In genomic region chr3:119323401-119324107, GRCh38 we compare ENCODE assay signal across 7 cellular contexts. TPM values are rescaled to one million over a fixed set of nuclear protein-coding genes. Genes with fewer than 3 reads are reported as not detected.
DNase-seq lines count a peak whose midpoint lies in the region; ATAC-seq lines count a peak whose summit lies in the region.

No MANE protein-coding gene starts in this region.

- peaks cover 9% of the 10 kb centered on the region for H3K4me1 ChIP-seq in adipocyte (ENCODE audit: control insufficient read depth, insufficient read depth, low read length)

- ATAC-seq in GM18867 (IDR thresholded peaks at IDR 0.05; ENCODE audit: unreplicated experiment) (peak; percentile 20), HG02623 (IDR thresholded peaks at IDR 0.05; ENCODE audit: unreplicated experiment) (peak; percentile 14), left colon (peak; percentile 43)

- no peaks in the 10 kb centered on the region for H3K27me3 ChIP-seq in adipocyte (replicated peaks; ENCODE audit: control insufficient read depth, insufficient read depth, low read length)

- no peaks in the 10 kb centered on the region for H3K9me3 ChIP-seq in adipocyte (ENCODE audit: control insufficient read depth, low read length)

- H3K36me3 ChIP-seq in adipocyte (ENCODE audit: control insufficient read depth, insufficient read depth, low read length, severe bottlenecking) = no peaks in the 10 kb centered on the region

- DNase-seq in NCI-H1105 treated with DMSO at 0.1 percent for 48 hours (lab: John Stamatoyannopoulos, UW) (peak; percentile 73), adipocyte (ENCODE audit: low read depth) (no peak), left colon (no peak), posterior vena cava (ENCODE audit: low spot score) (no peak)
- peak; percentile 57 for DNase-seq in stimulated activated naive CD4-positive, alpha-beta T cell treated with Interleukin-2 at 50 U/mL for 16 hours (lab: John Stamatoyannopoulos, UW)

- intact Hi-C loops in left colon (cut with DNase I, micrococcal nuclease) (no loop called here), posterior vena cava (cut with DNase I) (no loop called here)

- H3K4me3 ChIP-seq in adipocyte (ENCODE audit: low read length) = peak overlapping the region; percentile 80

- peak overlapping the region; percentile 81 for H3K9ac ChIP-seq in adipocyte (ENCODE audit: low read length)

RNA-seq across cellular contexts. Expression of gene ARHGAP31, which starts 29.4 kb away (rescaled TPM):
- total RNA-seq in left colon = 10 to 100 TPM; 10.7 to 12.1 TPM
- total RNA-seq in posterior vena cava = 10 to 100 TPM; 26.5 to 26.9 TPM

Comparison
In these comparisons a context has a peak if more than half of its experiments do, and no peak if none do; other contexts are left out.
1. DNase-seq: peak in NCI-H1105 treated with DMSO at 0.1 percent for 48 hours (single experiment) and stimulated activated naive CD4-positive, alpha-beta T cell treated with Interleukin-2 at 50 U/mL for 16 hours (single experiment); none in adipocyte (single experiment), left colon (0 of 2) and posterior vena cava (single experiment).
2. Peak in every context shown above with its lines, with median percentiles within 50 percentile points of each other: ATAC-seq.